ENCODE assay signal across 9 cellular contexts in the genomic region with DNA sequence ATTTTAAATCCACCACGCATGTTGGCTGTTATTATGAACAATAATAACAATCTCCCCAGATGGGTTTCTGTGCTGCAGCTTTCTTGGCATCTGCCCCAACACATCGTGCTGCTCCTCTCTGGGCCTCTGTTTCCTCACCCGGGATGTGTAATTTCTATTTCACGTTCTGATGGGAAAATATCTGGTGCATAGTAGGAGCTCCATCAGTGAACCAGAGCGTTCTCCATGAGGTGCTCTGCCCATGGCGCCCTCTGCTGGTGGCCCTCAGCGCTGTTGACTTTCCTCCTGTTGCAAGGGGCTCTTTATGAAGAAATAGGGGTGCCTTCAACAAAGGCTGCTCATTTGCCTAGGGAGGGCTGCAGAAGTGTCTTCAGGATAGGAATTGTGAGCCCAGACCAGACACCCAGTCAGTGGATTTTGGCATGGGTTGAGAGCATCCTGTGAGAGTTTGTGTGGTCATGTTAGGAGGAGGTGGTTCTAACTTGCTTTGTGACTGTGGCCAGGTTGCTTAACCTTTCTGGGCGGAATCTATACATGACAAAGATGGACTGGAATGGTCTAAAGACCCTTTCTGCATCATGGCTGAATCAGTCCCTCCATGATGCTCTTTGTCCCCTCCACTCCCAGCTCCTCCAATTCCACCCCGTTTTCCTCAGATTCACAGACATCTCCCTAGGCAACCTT. TPM values are rescaled to one million over a fixed set of nuclear protein-coding genes. Genes with fewer than 3 reads are reported as not detected.
DNase-seq lines count a peak whose midpoint lies in the region; ATAC-seq lines count a peak whose summit lies in the region.
"Had no signal": no experiment of that assay in that cellular context is flagged by ENCODE, and none has a peak within 500 bp of the region (broad histone marks: within the 10 kb centered on the region; RNA-seq: fewer than 3 reads in every experiment).

No MANE protein-coding gene starts in this region.

- H3K36me3 Mint-ChIP-seq in naive thymus-derived CD4-positive, alpha-beta T cell, result no peaks in the 10 kb centered on the region

- peaks cover 0 to 6% of the 10 kb centered on the region in 2 donors for H3K27me3 ChIP-seq in naive thymus-derived CD4-positive, alpha-beta T cell (ENCODE audit: control insufficient read depth in 2 of 2, insufficient read depth in 2 of 2, low read length in 2 of 2)

- CTCF ChIA-PET in naive thymus-derived CD4-positive, alpha-beta T cell (lab: Charles Lee), result interaction anchor here (0.5 kb wide), 1 partner anchor 185 kb away, joined by 3 read pairs; no protein-coding TSS in a partner anchor

- DNase-seq in EL, result peak; percentile 49
- peak; percentile 18 for DNase-seq in LHCN-M2 (ENCODE audit: low read depth)
- DNase-seq in activated CD4-positive, alpha-beta T cell treated with anti-CD3 and anti-CD28 coated beads, Interleukin-2, amount 50 U/mL, for 4 hours, result peak; percentile 53 to 58
- peak; percentile 79 for DNase-seq in ecto neural progenitor cell (ENCODE audit: low spot score)
- peak in 2 of 9 donors; percentile 21 to 69 for DNase-seq in naive thymus-derived CD4-positive, alpha-beta T cell
- DNase-seq in superior temporal gyrus (ENCODE audit: extremely low spot score), result peak; percentile 51
- DNase-seq in DMS114 treated with DMSO at 0.1 percent for 48 hours (lab: John Stamatoyannopoulos, UW; ENCODE audit: unreplicated experiment), result no peak

- H3K4me3 ChIP-seq in naive thymus-derived CD4-positive, alpha-beta T cell (ENCODE audit: low read length), result no peak overlapping the region

- no peak overlapping the region for H3K27ac ChIP-seq in naive thymus-derived CD4-positive, alpha-beta T cell (ENCODE audit: low read depth, low read length)

- H3K9me3 ChIP-seq in naive thymus-derived CD4-positive, alpha-beta T cell (ENCODE audit: control insufficient read depth in 2 of 3, low read length in 3 of 3), result no peaks in the 10 kb centered on the region

- no peaks in the 10 kb centered on the region for H3K36me3 ChIP-seq in naive thymus-derived CD4-positive, alpha-beta T cell (ENCODE audit: control insufficient read depth in 2 of 3, insufficient read depth in 3 of 3, low read length in 3 of 3)

- no peak overlapping the region for H3K27ac Mint-ChIP-seq in naive thymus-derived CD4-positive, alpha-beta T cell

- intact Hi-C loops in naive thymus-derived CD4-positive, alpha-beta T cell (cut with micrococcal nuclease), result loop anchor here in 1 of 2 donors (1.0 to 5.0 kb wide), 3 partner anchors 15 to 315 kb away; a partner anchor contains a TSS

- peak; percentile 55 for ATAC-seq in naive thymus-derived CD4-positive, alpha-beta T cell
- no peak for ATAC-seq in GM21367 (IDR thresholded peaks at IDR 0.05; ENCODE audit: unreplicated experiment)

- POLR2A ChIA-PET in naive thymus-derived CD4-positive, alpha-beta T cell (lab: Charles Lee), result no interaction called here

- H3K4me3 Mint-ChIP-seq in naive thymus-derived CD4-positive, alpha-beta T cell, result no peak overlapping the region

- peaks cover 59 to 73% (median 64%) of the 10 kb centered on the region in 5 donors for H3K27me3 Mint-ChIP-seq in naive thymus-derived CD4-positive, alpha-beta T cell

- H3K4me1 Mint-ChIP-seq in naive thymus-derived CD4-positive, alpha-beta T cell, result peaks cover 0 to 13% (median 0%) of the 10 kb centered on the region in 7 donors

- no peaks in the 10 kb centered on the region for H3K4me1 ChIP-seq in naive thymus-derived CD4-positive, alpha-beta T cell (ENCODE audit: control insufficient read depth in 2 of 2, insufficient read depth in 2 of 2, low read length in 2 of 2)

- peaks cover 0 to 2% (median 0%) of the 10 kb centered on the region in 11 donors for H3K9me3 Mint-ChIP-seq in naive thymus-derived CD4-positive, alpha-beta T cell

RNA-seq across cellular contexts. Expression of a gene that starts 8.1 kb away (rescaled TPM):
- not detected in 2 replicates for total RNA-seq in LHCN-M2 (2014; rRNA removed)
- polyA plus RNA-seq in LHCN-M2 (2012), result not detected
- not detected for total RNA-seq in naive thymus-derived CD4-positive, alpha-beta T cell
- polyA plus RNA-seq in naive thymus-derived CD4-positive, alpha-beta T cell, result not detected
- total RNA-seq: T-helper 2 cell treated with Interferon-gamma antibody and Interleukin-4, amounts not matched to agents 100 ng/mL and 5 ng/mL, for 36 hours had no signal

RNA-seq across cellular contexts. Expression of a gene that starts 14.5 kb away (rescaled TPM):
- total RNA-seq in LHCN-M2 (2014; rRNA removed), result 54.3 and 57.6 TPM in 2 replicates
- 34.4 TPM for polyA plus RNA-seq in LHCN-M2 (2012)
- 10 to 100 TPM in 1 of 5 experiments, 1 to 10 TPM in 2, under 1 TPM in 2; 0.61 to 14.8 (median 1.0) TPM for total RNA-seq in naive thymus-derived CD4-positive, alpha-beta T cell
- under 1 TPM; 0.12 to 0.17 TPM for polyA plus RNA-seq in naive thymus-derived CD4-positive, alpha-beta T cell

RNA-seq across cellular contexts. Expression of a gene that starts 57.4 kb away (rescaled TPM):
- total RNA-seq in LHCN-M2 (2014; rRNA removed), result not detected in 2 replicates
- not detected for polyA plus RNA-seq in LHCN-M2 (2012)
- not detected for total RNA-seq in naive thymus-derived CD4-positive, alpha-beta T cell
- not detected for polyA plus RNA-seq in naive thymus-derived CD4-positive, alpha-beta T cell
- total RNA-seq: T-helper 2 cell treated with Interferon-gamma antibody and Interleukin-4, amounts not matched to agents 100 ng/mL and 5 ng/mL, for 36 hours had no signal
